Comparison of ENCODE assay signal across 8 cellular contexts in genomic region chr20:41249371-41249770, GRCh38.
A peak's percentile ranks its signal among the peaks of the same experiment; 100 is the strongest.
DNase-seq lines count a peak whose midpoint lies in the region; ATAC-seq and TF ChIP-seq lines count a peak whose summit lies in the region.

No MANE protein-coding gene starts in this region.

- H3K4me1 Mint-ChIP-seq in brain (peaks cover 55% of the 10 kb centered on the region), immature natural killer cell (no peaks in the 10 kb centered on the region)

- TF ChIP-seq CTCF in brain (conservative IDR thresholded peaks at IDR 0.05), result no peak

- H3K36me3 Mint-ChIP-seq in brain, result peaks cover 6% of the 10 kb centered on the region
- H3K36me3 Mint-ChIP-seq in immature natural killer cell, result peaks cover 0 to 10% (median 0%) of the 10 kb centered on the region in 3 donors

- H3K27me3 Mint-ChIP-seq in brain, result no peaks in the 10 kb centered on the region
- H3K27me3 Mint-ChIP-seq in immature natural killer cell (ENCODE audit: low read depth in 3 of 3), result no peaks in the 10 kb centered on the region

- ATAC-seq in HG03342 (IDR thresholded peaks at IDR 0.05; ENCODE audit: unreplicated experiment) (peak; percentile 77), HG03175 (IDR thresholded peaks at IDR 0.05; ENCODE audit: unreplicated experiment) (no peak)

- H3K9me3 Mint-ChIP-seq in brain (no peaks in the 10 kb centered on the region), immature natural killer cell (no peaks in the 10 kb centered on the region)

- H3K27ac Mint-ChIP-seq in brain, result peak overlapping the region in 4 of 5 experiments; percentile 68 to 96 (median 82)
- H3K27ac Mint-ChIP-seq in immature natural killer cell, result no peak overlapping the region

- H3K4me3 Mint-ChIP-seq in brain (peak overlapping the region in 4 of 5 experiments; percentile 13 to 73 (median 18)), immature natural killer cell (no peak overlapping the region)

- DNase-seq in AG08396 (ENCODE audit: low spot score) (peak; percentile 75), kidney tubule cell (ENCODE audit: low spot score) (peak; percentile 86), stromal cell of bone marrow (ENCODE audit: low read depth) (peak; percentile 81), NCI-H2029 treated with DMSO at 0.1 percent for 48 hours (lab: John Stamatoyannopoulos, UW) (no peak), immature natural killer cell (no peak)

Comparison
In these comparisons a context has a peak if more than half of its experiments do, and no peak if none do; other contexts are left out.
1. DNase-seq: peak in AG08396 (single experiment), kidney tubule cell (single experiment) and stromal cell of bone marrow (single experiment); none in NCI-H2029 treated with DMSO at 0.1 percent for 48 hours (single experiment) and immature natural killer cell (0 of 3).
2. H3K27ac Mint-ChIP-seq: peak in brain (4 of 5); none in immature natural killer cell (0 of 6).
3. H3K4me3 Mint-ChIP-seq: peak in brain (4 of 5); none in immature natural killer cell (0 of 5).